In the genomic region with DNA sequence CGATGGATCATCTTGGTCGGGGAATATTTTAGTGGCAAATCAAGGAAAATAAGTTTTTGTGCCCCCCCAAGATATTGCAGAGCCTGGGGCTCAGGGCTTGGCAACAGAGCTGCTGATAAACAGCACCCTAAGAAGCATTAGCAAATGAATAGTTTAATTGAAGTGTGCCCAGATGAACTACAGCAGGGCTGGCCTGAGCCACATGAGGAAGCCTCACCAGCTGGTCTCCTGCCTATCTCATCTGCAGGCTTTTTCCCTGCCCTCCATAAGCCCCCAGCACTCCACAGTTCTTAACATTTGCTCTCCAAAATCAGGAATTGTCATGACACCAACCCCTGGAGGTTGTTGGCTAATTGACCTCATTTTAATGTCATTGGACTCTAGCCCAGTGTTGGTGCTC, we compare ENCODE assay signal across 22 cellular contexts.
"Had no signal": no experiment of that assay in that cellular context is flagged by ENCODE, and none has a peak within 500 bp of the region (broad histone marks: within the 10 kb centered on the region; RNA-seq: fewer than 3 reads in every experiment).

No MANE protein-coding gene starts in this region.

- H3K4me1 ChIP-seq: SJSA1 had no signal

- H3K27me3 ChIP-seq: SJSA1 had no signal

- H3K9ac ChIP-seq: KMS-11 had no signal

- H3K36me3 ChIP-seq: SJSA1 had no signal

- H3K27ac ChIP-seq: HL-60, KMS-11, SJSA1, SK-N-MC had no signal

- H3K36me3 Mint-ChIP-seq: IgD-negative memory B cell had no signal

- H3K9me3 Mint-ChIP-seq: IgD-negative memory B cell had no signal

- H3K4me2 ChIP-seq: KMS-11 had no signal

- H3K4me3 ChIP-seq: K562, SJSA1, SK-N-MC had no signal

- H3K9me3 ChIP-seq: SJSA1 had no signal

- DNase-seq: Kasumi-1, MM.1S, NCI-H1092 treated with DMSO at 0.1 percent for 48 hours, NCI-H1436, NCI-H187, NCI-H2029, NCI-H2081 treated with DMSO at 0.1 percent for 48 hours, NCI-H2171 treated with DMSO at 0.1 percent for 48 hours, NCI-H345, NCI-H446 treated with DMSO at 0.1 percent for 48 hours, NCI-H510A treated with DMSO at 0.1 percent for 48 hours, NCI-H526, Right ventricle myocardium superior, RPMI8226, SIG-M5 had no signal

- ATAC-seq: K562 had no signal

- H3K27me3 Mint-ChIP-seq: IgD-negative memory B cell had no signal

- H3K4me3 Mint-ChIP-seq: IgD-negative memory B cell had no signal

- FAIRE-seq: K562, RCC 7860 had no signal
